13 cellular contexts compared by ENCODE assay signal in genomic region chr14:95545769-95546168, GRCh38. TPM values are rescaled to one million over a fixed set of nuclear protein-coding genes. Genes with fewer than 3 reads are reported as not detected.
DNase-seq lines count a peak whose midpoint lies in the region; ATAC-seq and TF ChIP-seq lines count a peak whose summit lies in the region.
"Had no signal": no experiment of that assay in that cellular context is flagged by ENCODE, and none has a peak within 500 bp of the region (broad histone marks: within the 10 kb centered on the region; RNA-seq: fewer than 3 reads in every experiment).

No MANE protein-coding gene starts in this region.

- H3K27me3 Mint-ChIP-seq in CD8-positive, alpha-beta memory T cell = no peaks in the 10 kb centered on the region
- H3K27me3 Mint-ChIP-seq: activated CD8-positive, alpha-beta T cell treated with anti-CD3 and anti-CD28 coated beads for 36 hours; CD4-positive, alpha-beta T cell had no signal

- POLR2A ChIA-PET in CD8-positive, alpha-beta memory T cell (lab: Charles Lee) = no interaction called here

- H3K4me3 Mint-ChIP-seq in CD8-positive, alpha-beta memory T cell = no peak overlapping the region
- H3K4me3 Mint-ChIP-seq: activated CD8-positive, alpha-beta T cell treated with anti-CD3 and anti-CD28 coated beads for 36 hours; CD4-positive, alpha-beta T cell had no signal

- H3K4me2 ChIP-seq in smooth muscle cell = peak overlapping the region; percentile 53

- H3K4me1 ChIP-seq in SJSA1 (replicated peaks) = peaks cover 56% of the 10 kb centered on the region
- peaks cover 11% of the 10 kb centered on the region for H3K4me1 ChIP-seq in smooth muscle cell (ENCODE audit: low read depth)
- no peaks in the 10 kb centered on the region for H3K4me1 ChIP-seq in CD8-positive, alpha-beta memory T cell (ENCODE audit: insufficient read depth, low read length)

- peak; percentile 35 to 73 for ATAC-seq in activated naive CD4-positive, alpha-beta T cell treated with anti-CD3 and anti-CD28 coated beads, Interleukin-2, amount 50 U/mL, for 72 hours
- ATAC-seq in HG03457 (IDR thresholded peaks at IDR 0.05; ENCODE audit: unreplicated experiment) = no peak
- ATAC-seq: activated CD8-positive, alpha-beta T cell treated with anti-CD3 and anti-CD28 coated beads for 36 hours had no signal

- 0 out of 2 replicates have a peak, but pooled peaks cover 3% of the 10 kb centered on the region for H3K9me3 ChIP-seq in SJSA1 (replicated peaks)
- H3K9me3 ChIP-seq in smooth muscle cell (replicated peaks; ENCODE audit: low read depth) = no peaks in the 10 kb centered on the region
- H3K9me3 ChIP-seq in CD8-positive, alpha-beta memory T cell (ENCODE audit: low read length) = no peaks in the 10 kb centered on the region

- no peak overlapping the region for H3K4me3 ChIP-seq in SJSA1
- H3K4me3 ChIP-seq in fibroblast of mammary gland (ENCODE audit: control insufficient read depth, low read depth, low read length) = no peak overlapping the region
- H3K4me3 ChIP-seq in smooth muscle cell = no peak overlapping the region
- H3K4me3 ChIP-seq in CD8-positive, alpha-beta memory T cell (ENCODE audit: low read length) = no peak overlapping the region

- peaks cover 21% of the 10 kb centered on the region for H3K79me2 ChIP-seq in smooth muscle cell (ENCODE audit: low read depth)

- no peaks in the 10 kb centered on the region for H3K27me3 ChIP-seq in SJSA1 (replicated peaks)
- no peaks in the 10 kb centered on the region for H3K27me3 ChIP-seq in smooth muscle cell (ENCODE audit: low read depth)
- no peaks in the 10 kb centered on the region for H3K27me3 ChIP-seq in CD8-positive, alpha-beta memory T cell (ENCODE audit: insufficient read depth, low read length, poor library complexity, severe bottlenecking)

- peaks cover 0 to 4% of the 10 kb centered on the region in 2 donors for H3K36me3 Mint-ChIP-seq in activated naive CD4-positive, alpha-beta T cell treated with anti-CD3 and anti-CD28 coated beads, Interleukin-2, amount 50 U/mL, for 72 hours
- peaks cover 4 to 43% (median 6%) of the 10 kb centered on the region in 3 donors for H3K36me3 Mint-ChIP-seq in CD8-positive, alpha-beta memory T cell

- 60% methylated on average over 3 of the region's 3 CpGs for WGBS in smooth muscle cell (ENCODE audit: low lambda C conversion rate)

- DNase-seq in activated naive CD4-positive, alpha-beta T cell treated with anti-CD3 and anti-CD28 coated beads, Interleukin-2, amount 50 U/mL, for 72 hours (ENCODE audit: low spot score in 2 of 2) = no peak
- DNase-seq in activated naive CD4-positive, alpha-beta T cell treated with Interleukin-2 at 50 U/mL for 16 hours = no peak
- DNase-seq in SJSA1 (ENCODE audit: low read depth in 1 of 2, low spot score in 2 of 2) = peak in 1 of 2 experiments; percentile 60
- DNase-seq in fibroblast of mammary gland (ENCODE audit: low read depth) = peak; percentile 98
- no peak for DNase-seq in smooth muscle cell (lab: John Stamatoyannopoulos, UW; ENCODE audit: unreplicated experiment)
- DNase-seq in CD8-positive, alpha-beta memory T cell = no peak
- no peak for DNase-seq in GM13976 (ENCODE audit: low spot score)
- DNase-seq: activated CD8-positive, alpha-beta T cell treated with anti-CD3 and anti-CD28 coated beads for 36 hours; CD4-positive, alpha-beta T cell; cerebellar nuclear complex; nucleus accumbens; RPMI8226 had no signal

- peak overlapping the region; percentile 24 for H3K9ac ChIP-seq in smooth muscle cell (ENCODE audit: low read depth)

- CTCF ChIA-PET in CD8-positive, alpha-beta memory T cell (lab: Charles Lee) = interaction anchor here (1.3 kb wide), 2 partner anchors 29 to 119 kb away, joined by 3 to 4 read pairs; partner anchors contain the start of gene SYNE3

- no peak overlapping the region for H3K27ac Mint-ChIP-seq in activated naive CD4-positive, alpha-beta T cell treated with anti-CD3 and anti-CD28 coated beads, Interleukin-2, amount 50 U/mL, for 72 hours
- H3K27ac Mint-ChIP-seq in CD8-positive, alpha-beta memory T cell = no peak overlapping the region
- H3K27ac Mint-ChIP-seq: activated CD8-positive, alpha-beta T cell treated with anti-CD3 and anti-CD28 coated beads for 36 hours; CD4-positive, alpha-beta T cell had no signal

- H3K27ac ChIP-seq in SJSA1 (peak overlapping the region; percentile 28), smooth muscle cell (ENCODE audit: low read depth) (peak overlapping the region; percentile 70)
- H3K27ac ChIP-seq in CD8-positive, alpha-beta memory T cell (ENCODE audit: low read depth, low read length) = no peak overlapping the region

- H3F3A ChIP-seq in smooth muscle cell (ENCODE audit: low read depth) = peaks cover 17% of the 10 kb centered on the region

- H3K4me1 Mint-ChIP-seq in CD8-positive, alpha-beta memory T cell = peaks cover 8 to 15% (median 13%) of the 10 kb centered on the region in 3 donors

- TF ChIP-seq CTCF in fibroblast of mammary gland (conservative IDR thresholded peaks at IDR 0.05; ENCODE audit: control insufficient read depth, insufficient read depth, low read depth, low read length) (no peak), smooth muscle cell (IDR thresholded peaks at IDR 0.05; ENCODE audit: borderline replicate concordance, insufficient read depth, poor library complexity, severe bottlenecking) (no peak), GM13976 (IDR thresholded peaks at IDR 0.05; ENCODE audit: borderline replicate concordance, control extremely low read depth, extremely low read depth, insufficient read depth, missing control alignments) (no peak)

- H3K9me3 Mint-ChIP-seq in activated naive CD4-positive, alpha-beta T cell treated with anti-CD3 and anti-CD28 coated beads, Interleukin-2, amount 50 U/mL, for 72 hours = no peaks in the 10 kb centered on the region
- no peaks in the 10 kb centered on the region for H3K9me3 Mint-ChIP-seq in CD8-positive, alpha-beta memory T cell
- H3K9me3 Mint-ChIP-seq: activated CD8-positive, alpha-beta T cell treated with anti-CD3 and anti-CD28 coated beads for 36 hours; CD4-positive, alpha-beta T cell had no signal

- H3K36me3 ChIP-seq in SJSA1 = peaks cover 20% of the 10 kb centered on the region
- no peaks in the 10 kb centered on the region for H3K36me3 ChIP-seq in smooth muscle cell (ENCODE audit: low read depth)
- no peaks in the 10 kb centered on the region for H3K36me3 ChIP-seq in CD8-positive, alpha-beta memory T cell (ENCODE audit: insufficient read depth, low read length)

- in situ Hi-C loops in GM13976 (cut with MboI; ENCODE audit: low sequenced_read_pairs, unreplicated experiment) = no loop called here

- no peak overlapping the region for H2AFZ ChIP-seq in smooth muscle cell (ENCODE audit: low read depth)

- peaks cover 34% of the 10 kb centered on the region for H4K20me1 ChIP-seq in smooth muscle cell (ENCODE audit: low read depth)

RNA-seq across cellular contexts. Expression of gene GLRX5, which starts 10.9 kb away (rescaled TPM):
- 10 to 100 TPM; 36.0 to 45.9 TPM for total RNA-seq in activated naive CD4-positive, alpha-beta T cell treated with anti-CD3 and anti-CD28 coated beads, Interleukin-2, amount 50 U/mL, for 72 hours
- total RNA-seq in SJSA1 (2014; rRNA removed; shearing (Covaris generic)) = 56.2 and 82.3 TPM in 2 replicates
- 42.4 and 53.5 TPM in 2 replicates for total RNA-seq in smooth muscle cell
- polyA plus RNA-seq in smooth muscle cell = 79.8 and 84.3 TPM in 2 replicates
- total RNA-seq in CD8-positive, alpha-beta memory T cell = 10 to 100 TPM; 52.9 to 54.6 TPM
- polyA plus RNA-seq in CD8-positive, alpha-beta memory T cell = 72.9 TPM

RNA-seq across cellular contexts. Expression of gene SYNE3, which starts 29.3 kb away (rescaled TPM):
- total RNA-seq in activated naive CD4-positive, alpha-beta T cell treated with anti-CD3 and anti-CD28 coated beads, Interleukin-2, amount 50 U/mL, for 72 hours = 10 to 100 TPM in 1 of 2 donors, 1 to 10 TPM in 1; 9.9 to 73.8 TPM
- total RNA-seq in SJSA1 (2014; rRNA removed; shearing (Covaris generic)) = 8.3 and 11.5 TPM in 2 replicates
- 4.0 and 4.2 TPM in 2 replicates for total RNA-seq in smooth muscle cell
- polyA plus RNA-seq in smooth muscle cell = 2.7 and 4.1 TPM in 2 replicates
- total RNA-seq in CD8-positive, alpha-beta memory T cell = 10 to 100 TPM; 37.6 to 39.7 TPM
- polyA plus RNA-seq in CD8-positive, alpha-beta memory T cell = 4.3 TPM
